In genomic region chr2:219279916-219280516, GRCh38 we compare ENCODE assay signal across 8 cellular contexts. TPM values are rescaled to one million over a fixed set of nuclear protein-coding genes. Genes with fewer than 3 reads are reported as not detected.
DNase-seq lines count a peak whose midpoint lies in the region; TF ChIP-seq lines count a peak whose summit lies in the region.

No MANE protein-coding gene starts in this region.

- no peaks in the 10 kb centered on the region for H3K9me3 ChIP-seq in BLaER1
- no peaks in the 10 kb centered on the region for H3K9me3 ChIP-seq in Karpas-422 (ENCODE audit: low read length)
- no peaks in the 10 kb centered on the region for H3K9me3 ChIP-seq in ectodermal cell (ENCODE audit: control insufficient read depth, low read length)
- H3K9me3 ChIP-seq in neural cell (ENCODE audit: low read length), result no peaks in the 10 kb centered on the region

- TF ChIP-seq EP300 in neural cell (conservative IDR thresholded peaks at IDR 0.05; ENCODE audit: poor library complexity, severe bottlenecking), result no peak

- H3K79me2 ChIP-seq in Karpas-422 (ENCODE audit: low read length) (no peaks in the 10 kb centered on the region), neural cell (replicated peaks; ENCODE audit: insufficient read depth, low read length) (no peaks in the 10 kb centered on the region)

- 52 to 57% methylated on average over 12 of the region's 12 CpGs for WGBS in ectodermal cell, 2 experiments

- no peaks in the 10 kb centered on the region for H3K27me3 ChIP-seq in BLaER1
- H3K27me3 ChIP-seq in Karpas-422 (ENCODE audit: low read length), result no peaks in the 10 kb centered on the region
- no peaks in the 10 kb centered on the region for H3K27me3 ChIP-seq in ectodermal cell (ENCODE audit: control insufficient read depth, insufficient read depth, low read length, poor library complexity, severe bottlenecking)
- no peaks in the 10 kb centered on the region for H3K27me3 ChIP-seq in neural cell (ENCODE audit: insufficient read depth, low read depth, low read length)

- peaks cover 10% of the 10 kb centered on the region for H3F3A ChIP-seq in neural cell (ENCODE audit: insufficient read depth, low read length, poor library complexity, severe bottlenecking)

- DNase-seq in Karpas-422, result no peak
- DNase-seq in NCI-H1417 (lab: John Stamatoyannopoulos, UW), result no peak
- no peak for DNase-seq in glomerular visceral epithelial cell (ENCODE audit: extremely low spot score)
- no peak for DNase-seq in NCI-H187 (lab: John Stamatoyannopoulos, UW)
- no peak for DNase-seq in NCI-H2196 (lab: John Stamatoyannopoulos, UW; ENCODE audit: unreplicated experiment)

- H3K4me1 ChIP-seq in BLaER1 (peaks cover 73% of the 10 kb centered on the region), Karpas-422 (ENCODE audit: low read length) (peaks cover 40% of the 10 kb centered on the region), ectodermal cell (ENCODE audit: control insufficient read depth, insufficient read depth, low read length) (peaks cover 15% of the 10 kb centered on the region)

- H3K9ac ChIP-seq in BLaER1 (peak overlapping the region; percentile 85), Karpas-422 (ENCODE audit: low read length) (peak overlapping the region; percentile 91), neural cell (ENCODE audit: low read length) (peak overlapping the region; percentile 82)

- H3K36me3 ChIP-seq in BLaER1 (peaks cover 9% of the 10 kb centered on the region; the same call in 1 of the 2 replicates), Karpas-422 (ENCODE audit: insufficient read depth, low read length) (no peaks in the 10 kb centered on the region; the same call in 1 of the 2 replicates), ectodermal cell (ENCODE audit: control insufficient read depth, insufficient read depth, low read length) (peaks cover 4% of the 10 kb centered on the region), neural cell (ENCODE audit: insufficient read depth, low read length) (no peaks in the 10 kb centered on the region)

- no peak for TF ChIP-seq RAD21 in neural cell (conservative IDR thresholded peaks at IDR 0.05)

- H3K4me2 ChIP-seq in BLaER1, result peak overlapping the region; percentile 99
- H3K4me2 ChIP-seq in Karpas-422 (ENCODE audit: low read depth, low read length, poor library complexity, severe bottlenecking), result peak overlapping the region; percentile 74
- H3K4me2 ChIP-seq in neural cell (ENCODE audit: low read length), result peak overlapping the region; percentile 52

- H3K9me2 ChIP-seq in Karpas-422 (replicated peaks; ENCODE audit: insufficient read depth, low read length) (no peaks in the 10 kb centered on the region), neural cell (ENCODE audit: insufficient read depth, low read length) (no peaks in the 10 kb centered on the region)

- TF ChIP-seq CTCF in neural cell (IDR thresholded peaks at IDR 0.05; ENCODE audit: poor library complexity, severe bottlenecking), result peak; percentile 43

- H3K4me3 ChIP-seq in BLaER1 (peak overlapping the region; percentile 74), Karpas-422 (ENCODE audit: low read length) (peak overlapping the region; percentile 66), ectodermal cell (ENCODE audit: insufficient read depth, low read depth, low read length) (peak overlapping the region; percentile 51), neural cell (ENCODE audit: low read length) (peak overlapping the region; percentile 74)

- H2AFZ ChIP-seq in Karpas-422 (ENCODE audit: low read length) (peak overlapping the region; percentile 60; the same call in 1 of the 2 replicates), neural cell (ENCODE audit: low read depth, low read length) (no peak overlapping the region)

- H4K20me1 ChIP-seq in BLaER1, result peaks cover 28% of the 10 kb centered on the region; the same call in 1 of the 2 replicates
- H4K20me1 ChIP-seq in Karpas-422 (ENCODE audit: insufficient read depth, low read depth, low read length), result no peaks in the 10 kb centered on the region
- H4K20me1 ChIP-seq in neural cell (ENCODE audit: insufficient read depth), result no peaks in the 10 kb centered on the region

- H3K27ac ChIP-seq in BLaER1 (peak overlapping the region; percentile 91), Karpas-422 (ENCODE audit: low read length) (peak overlapping the region; percentile 96), ectodermal cell (ENCODE audit: insufficient read depth, low read depth, low read length, poor library complexity, severe bottlenecking) (no peak overlapping the region), neural cell (ENCODE audit: low read length) (peak overlapping the region; percentile 79)

TF ChIP-seq in neural cell, 6 proteins besides CTCF, POLR2A, EP300 and RAD21:
- TF ChIP-seq SMC3 (conservative IDR thresholded peaks at IDR 0.05; ENCODE audit: poor library complexity) (no peak), POLR2AphosphoS5 (IDR thresholded peaks at IDR 0.05) (no peak), MXI1 (conservative IDR thresholded peaks at IDR 0.05; ENCODE audit: poor library complexity, severe bottlenecking) (no peak), EZH2 (IDR thresholded peaks at IDR 0.05; ENCODE audit: borderline replicate concordance, insufficient read depth, low read length, poor library complexity, severe bottlenecking) (no peak), TAF1 (IDR thresholded peaks at IDR 0.05; ENCODE audit: low read depth) (no peak)
- TF ChIP-seq, protein P1, sequence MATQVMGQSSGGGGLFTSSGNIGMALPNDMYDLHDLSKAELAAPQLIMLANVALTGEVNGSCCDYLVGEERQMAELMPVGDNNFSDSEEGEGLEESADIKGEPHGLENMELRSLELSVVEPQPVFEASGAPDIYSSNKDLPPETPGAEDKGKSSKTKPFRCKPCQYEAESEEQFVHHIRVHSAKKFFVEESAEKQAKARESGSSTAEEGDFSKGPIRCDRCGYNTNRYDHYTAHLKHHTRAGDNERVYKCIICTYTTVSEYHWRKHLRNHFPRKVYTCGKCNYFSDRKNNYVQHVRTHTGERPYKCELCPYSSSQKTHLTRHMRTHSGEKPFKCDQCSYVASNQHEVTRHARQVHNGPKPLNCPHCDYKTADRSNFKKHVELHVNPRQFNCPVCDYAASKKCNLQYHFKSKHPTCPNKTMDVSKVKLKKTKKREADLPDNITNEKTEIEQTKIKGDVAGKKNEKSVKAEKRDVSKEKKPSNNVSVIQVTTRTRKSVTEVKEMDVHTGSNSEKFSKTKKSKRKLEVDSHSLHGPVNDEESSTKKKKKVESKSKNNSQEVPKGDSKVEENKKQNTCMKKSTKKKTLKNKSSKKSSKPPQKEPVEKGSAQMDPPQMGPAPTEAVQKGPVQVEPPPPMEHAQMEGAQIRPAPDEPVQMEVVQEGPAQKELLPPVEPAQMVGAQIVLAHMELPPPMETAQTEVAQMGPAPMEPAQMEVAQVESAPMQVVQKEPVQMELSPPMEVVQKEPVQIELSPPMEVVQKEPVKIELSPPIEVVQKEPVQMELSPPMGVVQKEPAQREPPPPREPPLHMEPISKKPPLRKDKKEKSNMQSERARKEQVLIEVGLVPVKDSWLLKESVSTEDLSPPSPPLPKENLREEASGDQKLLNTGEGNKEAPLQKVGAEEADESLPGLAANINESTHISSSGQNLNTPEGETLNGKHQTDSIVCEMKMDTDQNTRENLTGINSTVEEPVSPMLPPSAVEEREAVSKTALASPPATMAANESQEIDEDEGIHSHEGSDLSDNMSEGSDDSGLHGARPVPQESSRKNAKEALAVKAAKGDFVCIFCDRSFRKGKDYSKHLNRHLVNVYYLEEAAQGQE (IDR thresholded peaks at IDR 0.05; ENCODE audit: borderline replicate concordance), result no peak

RNA-seq across cellular contexts. Expression of gene DNAJB2, which starts 0.8 kb away (rescaled TPM):
- total RNA-seq in Karpas-422 (2014; rRNA removed; shearing (Covaris generic); ENCODE audit: low replicate concordance), result 30.9 and 55.8 TPM in 2 replicates
- polyA plus RNA-seq in ectodermal cell (2013, experiment 1 of 4), result 48.7 TPM
- 41.1 TPM for polyA plus RNA-seq in ectodermal cell (2013, experiment 2 of 4)
- 34.6 TPM for polyA plus RNA-seq in ectodermal cell (2013, experiment 3 of 4)
- polyA plus RNA-seq in ectodermal cell (2013, experiment 4 of 4), result 43.4 TPM
- 145 and 172 TPM in 2 replicates for polyA plus RNA-seq in neural cell
- polyA minus RNA-seq in neural cell, result 54.8 and 57.6 TPM in 2 replicates

RNA-seq across cellular contexts. Expression of gene TUBA4A, which starts 26.3 kb away (rescaled TPM):
- 32.6 and 61.8 TPM in 2 replicates for total RNA-seq in Karpas-422 (2014; rRNA removed; shearing (Covaris generic); ENCODE audit: low replicate concordance)
- polyA plus RNA-seq in ectodermal cell (2013, experiment 1 of 4), result 2.0 TPM
- polyA plus RNA-seq in ectodermal cell (2013, experiment 2 of 4), result 1.3 TPM
- 0.80 TPM for polyA plus RNA-seq in ectodermal cell (2013, experiment 3 of 4)
- polyA plus RNA-seq in ectodermal cell (2013, experiment 4 of 4), result 1.2 TPM
- 0.82 TPM in 1 of 2 replicates, not detected in the other for polyA plus RNA-seq in neural cell
- not detected in 2 replicates for polyA minus RNA-seq in neural cell

RNA-seq across cellular contexts. Expression of gene TUBA4B, which starts 27.0 kb away (rescaled TPM):
- not detected in 2 replicates for total RNA-seq in Karpas-422 (2014; rRNA removed; shearing (Covaris generic); ENCODE audit: low replicate concordance)
- polyA plus RNA-seq in ectodermal cell (2013, experiment 1 of 4), result not detected
- not detected for polyA plus RNA-seq in ectodermal cell (2013, experiment 2 of 4)
- polyA plus RNA-seq in ectodermal cell (2013, experiment 3 of 4), result not detected
- polyA plus RNA-seq in ectodermal cell (2013, experiment 4 of 4), result not detected
- not detected in 2 replicates for polyA plus RNA-seq in neural cell
- not detected in 2 replicates for polyA minus RNA-seq in neural cell

RNA-seq across cellular contexts. Expression of gene PTPRN, which starts 29.2 kb away (rescaled TPM):
- total RNA-seq in Karpas-422 (2014; rRNA removed; shearing (Covaris generic); ENCODE audit: low replicate concordance), result not detected in 2 replicates
- polyA plus RNA-seq in ectodermal cell (2013, experiment 1 of 4), result 2.9 TPM
- polyA plus RNA-seq in ectodermal cell (2013, experiment 2 of 4), result 1.1 TPM
- polyA plus RNA-seq in ectodermal cell (2013, experiment 3 of 4), result 1.4 TPM
- 1.8 TPM for polyA plus RNA-seq in ectodermal cell (2013, experiment 4 of 4)
- 66.4 and 82.1 TPM in 2 replicates for polyA plus RNA-seq in neural cell
- 94.0 and 107 TPM in 2 replicates for polyA minus RNA-seq in neural cell

RNA-seq across cellular contexts. Expression of gene STK16, which starts 34.7 kb away (rescaled TPM):
- 22.8 and 30.7 TPM in 2 replicates for total RNA-seq in Karpas-422 (2014; rRNA removed; shearing (Covaris generic); ENCODE audit: low replicate concordance)
- 33.9 TPM for polyA plus RNA-seq in ectodermal cell (2013, experiment 1 of 4)
- polyA plus RNA-seq in ectodermal cell (2013, experiment 2 of 4), result 34.3 TPM
- polyA plus RNA-seq in ectodermal cell (2013, experiment 3 of 4), result 26.3 TPM
- polyA plus RNA-seq in ectodermal cell (2013, experiment 4 of 4), result 38.2 TPM
- polyA plus RNA-seq in neural cell, result 64.9 and 96.5 TPM in 2 replicates
- 20.7 and 20.8 TPM in 2 replicates for polyA minus RNA-seq in neural cell
